ENCODE assay signal across 1 cellular context in genomic region chr17:30345527-30346075, GRCh38.
TF ChIP-seq lines count a peak whose summit lies in the region.

No MANE protein-coding gene starts in this region.

TF ChIP-seq in HepG2, 621 proteins besides CTCF, POLR2A, EP300 and RAD21 (continued from another document):
- no peak for TF ChIP-seq ZBTB33 (CRISPR knock-in tag; IDR thresholded peaks at IDR 0.05)
